Comparison of ENCODE assay signal across 9 cellular contexts in genomic region chr19:2607712-2608601, GRCh38.
DNase-seq lines count a peak whose midpoint lies in the region; FAIRE-seq and TF ChIP-seq lines count a peak whose summit lies in the region.
"Had no signal": no experiment of that assay in that cellular context is flagged by ENCODE, and none has a peak within 500 bp of the region (broad histone marks: within the 10 kb centered on the region; RNA-seq: fewer than 3 reads in every experiment).

No MANE protein-coding gene starts in this region.

- no TSS peak for BruUV-seq in A673 (replicated peaks; lab: Mats Ljungman, UMichigan)

- H3K36me3 ChIP-seq in GM06990 (ENCODE audit: control insufficient read depth, insufficient read depth, low read length) (no peaks in the 10 kb centered on the region; the same call in none of the 2 replicates), HEK293 (ENCODE audit: control insufficient read depth in 2 of 2, insufficient read depth in 1 of 2, low read length in 2 of 2) (no peaks in the 10 kb centered on the region), A673 (ENCODE audit: insufficient read depth, low read length, poor library complexity, severe bottlenecking) (no peaks in the 10 kb centered on the region)
- H3K36me3 ChIP-seq: neutrophil had no signal

- H3K9me3 ChIP-seq in HEK293 (ENCODE audit: control insufficient read depth, insufficient read depth, low read depth, low read length) (no peaks in the 10 kb centered on the region), A673 (ENCODE audit: low read depth, low read length, poor library complexity, severe bottlenecking) (no peaks in the 10 kb centered on the region)
- H3K9me3 ChIP-seq: neutrophil had no signal

- DNase-seq in GM06990 (ENCODE audit: extremely low read depth, insufficient read length) (peak; percentile 89), T-helper 22 cell (ENCODE audit: low read depth) (peak; percentile 68), caudate nucleus (lab: John Stamatoyannopoulos, UW) (peak in 32 of 61 donors; percentile 10 to 79 (median 37)), RCC 7860 (ENCODE audit: low spot score) (no peak), A673 (ENCODE audit: low spot score) (no peak), glomerular visceral epithelial cell (ENCODE audit: extremely low spot score) (no peak)
- peak; percentile 91 for DNase-seq in stimulated activated CD8-positive, alpha-beta memory T cell treated with anti-CD3 and anti-CD28 coated beads, Interleukin-4, amount 100 ng/mL, for 24 hours (ENCODE audit: low read depth)

- POLR2A ChIA-PET in HEK293 (lab: Yijun Ruan, JAX) = interaction anchor here (0.6 to 6.6 kb wide), 3 partner anchors 89 to 131 kb away, joined by 3 to 251 read pairs (median 4); partner anchors contain the start of gene GADD45B
- POLR2A ChIA-PET in A673 (lab: Charles Lee; ENCODE audit: low non-redundant PET) = no interaction called here

- H3K4me3 ChIP-seq in GM06990 (replicated peaks; ENCODE audit: low read depth, low read length) = peak overlapping the region; percentile 64
- H3K4me3 ChIP-seq in HEK293 (ENCODE audit: low read depth, low read length) = no peak overlapping the region
- no peak overlapping the region for H3K4me3 ChIP-seq in A673 (ENCODE audit: low read depth, low read length, poor library complexity, severe bottlenecking)

- H3K27ac ChIP-seq in HEK293 (ENCODE audit: extremely low read depth, low read depth, low read length) (no peak overlapping the region), caudate nucleus (ENCODE audit: low read depth, low read length) (no peak overlapping the region), A673 (ENCODE audit: low read depth, low read length, poor library complexity, severe bottlenecking) (no peak overlapping the region)
- H3K27ac ChIP-seq: neutrophil had no signal

- no peaks in the 10 kb centered on the region for H3K27me3 ChIP-seq in GM06990 (replicated peaks; ENCODE audit: control insufficient read depth, insufficient read depth, low read length)
- no peaks in the 10 kb centered on the region for H3K27me3 ChIP-seq in A673 (replicated peaks; ENCODE audit: insufficient read depth, low read depth, low read length, poor library complexity)
- H3K27me3 ChIP-seq: neutrophil had no signal

- no peak for TF ChIP-seq CTCF in GM06990 (IDR thresholded peaks at IDR 0.05; ENCODE audit: insufficient read depth, low read length, poor library complexity, severe bottlenecking)
- no peak for TF ChIP-seq CTCF in HEK293 (tag by site-specific recombination; IDR thresholded peaks at IDR 0.05)
- no peak for TF ChIP-seq CTCF in A673 (conservative IDR thresholded peaks at IDR 0.05; ENCODE audit: low read depth, low read length)

- CTCF ChIA-PET in HEK293 (lab: Yijun Ruan, JAX) (interaction anchor here (0.6 to 3.6 kb wide), 7 partner anchors 11 to 214 kb away, joined by 3 to 26 read pairs (median 4); partner anchors contain the start of gene GADD45B), A673 (lab: Charles Lee) (interaction anchor here (0.6 to 0.7 kb wide), 2 partner anchors 13 to 28 kb away, joined by 9 to 10 read pairs; no protein-coding TSS in a partner anchor)

- H3K4me1 ChIP-seq in HEK293 (ENCODE audit: control insufficient read depth, insufficient read depth, low read length) = no peaks in the 10 kb centered on the region
- H3K4me1 ChIP-seq in A673 (ENCODE audit: insufficient read depth, low read length, poor library complexity, severe bottlenecking) = peaks cover 5% of the 10 kb centered on the region

- intact Hi-C loops in A673 (cut with micrococcal nuclease; ENCODE audit: unreplicated experiment) = no loop called here

- FAIRE-seq in RCC 7860 (lab: Jason Lieb, UNC) = no peak

TF ChIP-seq in HEK293, 187 proteins besides CTCF, POLR2A, EP300 and RAD21:
- TF ChIP-seq EGR2 (tag by site-specific recombination; IDR thresholded peaks at IDR 0.05; ENCODE audit: low read depth) (0 out of 2 replicates have a peak, but pooled peaks have one; percentile 25), ELK4 (IDR thresholded peaks at IDR 0.05; ENCODE audit: borderline replicate concordance, low read depth, low read length) (no peak)

Comparison
In these comparisons a context has a peak if more than half of its experiments do, and no peak if none do; other contexts are left out.
1. DNase-seq: peak in GM06990 (single experiment), T-helper 22 cell (single experiment), caudate nucleus (32 of 61) and stimulated activated CD8-positive, alpha-beta memory T cell treated with anti-CD3 and anti-CD28 coated beads, Interleukin-4, amount 100 ng/mL, for 24 hours (single experiment); none in RCC 7860 (single experiment), A673 (single experiment) and glomerular visceral epithelial cell (single experiment).